ENCODE assay signal across 34 cellular contexts in genomic region chr9:8806150-8806549, GRCh38.
DNase-seq lines count a peak whose midpoint lies in the region; ATAC-seq, FAIRE-seq and TF ChIP-seq lines count a peak whose summit lies in the region.
"Had no signal": no experiment of that assay in that cellular context is flagged by ENCODE, and none has a peak within 500 bp of the region (broad histone marks: within the 10 kb centered on the region; RNA-seq: fewer than 3 reads in every experiment).

No MANE protein-coding gene starts in this region.

- no peaks in the 10 kb centered on the region for H3K79me1 ChIP-seq in IMR-90 (ENCODE audit: low read depth in 1 of 2, low read length in 2 of 2)

- H3K4me3 Mint-ChIP-seq in stimulated activated effector memory CD8-positive, alpha-beta T cell treated with anti-CD3 and anti-CD28 coated beads, Interleukin-12 subunit alpha, Interleukin-12 subunit beta, amount 100 ng/mL, for 72 hours, result no peak overlapping the region
- H3K4me3 Mint-ChIP-seq: B cell; CD14-positive monocyte; CD4-positive, alpha-beta memory T cell; CD4-positive, alpha-beta T cell; CD4-positive, CD25-positive, alpha-beta regulatory T cell; CD8-positive, alpha-beta memory T cell; CD8-positive, alpha-beta T cell had no signal

- no peak overlapping the region for H3K4ac ChIP-seq in IMR-90 (ENCODE audit: low read depth, low read length)

- FAIRE-seq in HepG2 (lab: Jason Lieb, UNC), result no peak
- no peak for FAIRE-seq in A549 (lab: Jason Lieb, UNC)
- FAIRE-seq: A204.1, D721Med had no signal

- DNase-seq in HepG2 (ENCODE audit: low spot score), result no peak
- DNase-seq in right lobe of liver, result no peak
- DNase-seq in A549 (ENCODE audit: low read depth in 1 of 2, low spot score in 1 of 2), result no peak
- DNase-seq in IMR-90, result no peak
- DNase-seq in LoVo (ENCODE audit: low spot score), result no peak
- no peak for DNase-seq in stimulated activated effector memory CD8-positive, alpha-beta T cell treated with anti-CD3 and anti-CD28 coated beads, Interleukin-12 subunit alpha, Interleukin-12 subunit beta, amount 100 ng/mL, for 72 hours (ENCODE audit: low spot score in 2 of 2)
- DNase-seq: 8988T; ACHN; AML-193; BE2C; C1 segment of cervical spinal cord; Caco-2; Calu3; CD4-positive, alpha-beta memory T cell; CD4-positive, alpha-beta T cell; CD4-positive, CD25-positive, alpha-beta regulatory T cell; CD8-positive, alpha-beta memory T cell; CD8-positive, alpha-beta T cell; COR-L47; DMS 273 treated with DMSO at 0.1 percent for 48 hours; DMS153; DMS53; DMS79; DMS79 treated with DMSO at 0.1 percent for 48 hours; DND-41; EL had no signal

- TF ChIP-seq RAD21 in HepG2 (CRISPR knock-in tag; IDR thresholded peaks at IDR 0.05) (no peak), A549 (conservative IDR thresholded peaks at IDR 0.05 in 1 of 2, IDR thresholded peaks at IDR 0.05 in 1 of 2) (no peak), IMR-90 (IDR thresholded peaks at IDR 0.05; ENCODE audit: low read length) (no peak)

- dilution Hi-C loops in IMR-90 (cut with HindIII; ENCODE audit: low sequenced_read_pairs, unreplicated experiment), result no loop called here

- H3K27ac Mint-ChIP-seq in stimulated activated effector memory CD8-positive, alpha-beta T cell treated with anti-CD3 and anti-CD28 coated beads, Interleukin-12 subunit alpha, Interleukin-12 subunit beta, amount 100 ng/mL, for 72 hours, result no peak overlapping the region
- H3K27ac Mint-ChIP-seq: B cell; CD14-positive monocyte; CD4-positive, alpha-beta memory T cell; CD4-positive, alpha-beta T cell; CD4-positive, CD25-positive, alpha-beta regulatory T cell; CD8-positive, alpha-beta memory T cell; CD8-positive, alpha-beta T cell had no signal

- in situ Hi-C loops in HepG2 (cut with HindIII; ENCODE audit: extremely low pct_ligation_motif_present, low pct_unique_long_range_greater_than_20kb), result no loop called here
- in situ Hi-C loops in IMR-90 (cut with MboI; ENCODE audit: low sequenced_read_pairs), result no loop called here

- H3K56ac ChIP-seq in IMR-90 (ENCODE audit: extremely low read depth, insufficient read depth, low read length), result no peak overlapping the region

- no peak overlapping the region for H2BK120ac ChIP-seq in IMR-90 (ENCODE audit: low read depth, low read length)

- no peak overlapping the region for H2AK9ac ChIP-seq in IMR-90 (replicated peaks; ENCODE audit: low read depth, low read length, poor library complexity)

- no peak overlapping the region for H3K27ac ChIP-seq in HepG2 (ENCODE audit: extremely low read length, insufficient read depth, low read length)
- no peak overlapping the region for H3K27ac ChIP-seq in right lobe of liver
- no peak overlapping the region for H3K27ac ChIP-seq in A549
- no peak overlapping the region for H3K27ac ChIP-seq in IMR-90 (ENCODE audit: insufficient read depth, low read length)
- H3K27ac ChIP-seq: 22Rv1; BLaER1; BLaER1 treated with 17β-estradiol and CSF1 and Interleukin-3, amounts not matched to agents 10 nM and 100 nM; C4-2B had no signal

- no peak overlapping the region for H4K5ac ChIP-seq in IMR-90 (ENCODE audit: low read depth, low read length)

- H3K27me3 ChIP-seq in HepG2 (ENCODE audit: control insufficient read depth in 1 of 2, insufficient read depth in 2 of 2, low read length in 2 of 2), result no peaks in the 10 kb centered on the region
- H3K27me3 ChIP-seq in right lobe of liver, result no peaks in the 10 kb centered on the region
- no peaks in the 10 kb centered on the region for H3K27me3 ChIP-seq in IMR-90 (ENCODE audit: control insufficient read depth, insufficient read depth, low read length)
- H3K27me3 ChIP-seq: BE2C; BLaER1; BLaER1 treated with 17β-estradiol and CSF1 and Interleukin-3, amounts not matched to agents 10 nM and 100 nM had no signal

- no TSS peak for BruUV-seq in HepG2 (replicated peaks; lab: Mats Ljungman, UMichigan)
- BruUV-seq in IMR-90 (replicated peaks; lab: Mats Ljungman, UMichigan), result no TSS peak

- H3K9ac ChIP-seq in HepG2 (ENCODE audit: insufficient read depth, low read depth, low read length) (no peak overlapping the region), IMR-90 (ENCODE audit: low read depth, low read length) (no peak overlapping the region)
- H3K9ac ChIP-seq: BLaER1; BLaER1 treated with 17β-estradiol and CSF1 and Interleukin-3, amounts not matched to agents 10 nM and 100 nM had no signal

- intact Hi-C loops in HepG2 (cut with micrococcal nuclease; ENCODE audit: unreplicated experiment) (no loop called here), right lobe of liver (cut with DNase I) (no loop called here), IMR-90 (cut with micrococcal nuclease) (no loop called here)

- H3K18ac ChIP-seq in IMR-90 (ENCODE audit: low read depth, low read length), result no peak overlapping the region

- no peaks in the 10 kb centered on the region for H3K79me2 ChIP-seq in HepG2 (ENCODE audit: insufficient read depth, low read length)

- ATAC-seq in HepG2 (no peak), right lobe of liver (no peak), A549 (no peak), IMR-90 (ENCODE audit: low read depth) (no peak)
- no peak for ATAC-seq in stimulated activated effector memory CD8-positive, alpha-beta T cell treated with anti-CD3 and anti-CD28 coated beads, Interleukin-12 subunit alpha, Interleukin-12 subunit beta, amount 100 ng/mL, for 72 hours
- ATAC-seq: CD8-positive, alpha-beta T cell had no signal

- H3K14ac ChIP-seq in IMR-90 (replicated peaks; ENCODE audit: low read depth, low read length), result no peak overlapping the region

- H2AFZ ChIP-seq in HepG2 (ENCODE audit: low read length) (no peak overlapping the region), IMR-90 (replicated peaks; ENCODE audit: low read length, poor library complexity) (no peak overlapping the region)

- TF ChIP-seq CTCF in HepG2 (CRISPR knock-in tag; IDR thresholded peaks at IDR 0.05) (no peak), right lobe of liver (IDR thresholded peaks at IDR 0.05) (no peak), A549 (IDR thresholded peaks at IDR 0.05) (no peak), IMR-90 (conservative IDR thresholded peaks at IDR 0.05; ENCODE audit: low read depth, low read length) (no peak)

- no peak overlapping the region for H2AK5ac ChIP-seq in IMR-90 (ENCODE audit: low read depth, low read length)

- no peaks in the 10 kb centered on the region for H3K4me1 ChIP-seq in HepG2 (ENCODE audit: insufficient read depth, low read length)
- no peaks in the 10 kb centered on the region for H3K4me1 ChIP-seq in right lobe of liver
- H3K4me1 ChIP-seq in A549, result no peaks in the 10 kb centered on the region
- H3K4me1 ChIP-seq in IMR-90 (ENCODE audit: control insufficient read depth, insufficient read depth, low read length), result no peaks in the 10 kb centered on the region
- H3K4me1 ChIP-seq: BE2C; BLaER1; BLaER1 treated with 17β-estradiol and CSF1 and Interleukin-3, amounts not matched to agents 10 nM and 100 nM had no signal

- H3K4me2 ChIP-seq in HepG2 (ENCODE audit: low read depth, low read length) (no peak overlapping the region), A549 (no peak overlapping the region), IMR-90 (ENCODE audit: low read depth, low read length) (no peak overlapping the region)
- H3K4me2 ChIP-seq: BLaER1; BLaER1 treated with 17β-estradiol and CSF1 and Interleukin-3, amounts not matched to agents 10 nM and 100 nM had no signal

- CTCF ChIA-PET in HepG2 (lab: Yijun Ruan, JAX; ENCODE audit: low intra/inter-chr PET ratio, low total read pairs) (no interaction called here), A549 (lab: Yijun Ruan, JAX) (no interaction called here), IMR-90 (lab: Yijun Ruan, JAX) (interaction anchor here (0.6 kb wide), 1 partner anchor 25 kb away, joined by 5 read pairs; no protein-coding TSS in a partner anchor)

- no peak overlapping the region for H4K91ac ChIP-seq in IMR-90 (ENCODE audit: insufficient read depth, low read depth, low read length)

- H2BK20ac ChIP-seq in IMR-90 (ENCODE audit: low read depth, low read length), result no peak overlapping the region

- no peak overlapping the region for H2BK5ac ChIP-seq in IMR-90 (ENCODE audit: low read depth, low read length, poor library complexity, severe bottlenecking)

- no peaks in the 10 kb centered on the region for H3K9me1 ChIP-seq in IMR-90 (ENCODE audit: insufficient read depth, low read length)

- no peaks in the 10 kb centered on the region for H3K9me3 ChIP-seq in HepG2 (ENCODE audit: low read length)
- no peaks in the 10 kb centered on the region for H3K9me3 ChIP-seq in right lobe of liver
- H3K9me3 ChIP-seq in A549, result no peaks in the 10 kb centered on the region
- peaks cover 4% of the 10 kb centered on the region; the same call in 1 of the 2 replicates for H3K9me3 ChIP-seq in IMR-90 (ENCODE audit: control insufficient read depth, insufficient read depth, low read length)
- H3K9me3 ChIP-seq: BE2C; BLaER1; BLaER1 treated with 17β-estradiol and CSF1 and Interleukin-3, amounts not matched to agents 10 nM and 100 nM; Caco-2 had no signal

- WGBS in HepG2 (ENCODE audit: low lambda C conversion rate), result 0% methylated on average over 2 of the region's 2 CpGs
- WGBS in right lobe of liver (ENCODE audit: insufficient coverage, low coverage, low lambda C conversion rate, missing lambda C conversion rate), result 80% methylated on average over 2 of the region's 2 CpGs
- WGBS in A549 (ENCODE audit: missing lambda C conversion rate), result 7% methylated on average over 2 of the region's 2 CpGs
- WGBS in IMR-90 (ENCODE audit: extremely low coverage in 2 of 2, insufficient read length in 1 of 2), 2 experiments, result no CpG with 5 or more reads among the region's 2 CpGs

- POLR2A ChIA-PET in HepG2 (lab: Yijun Ruan, JAX) (no interaction called here), A549 (lab: Yijun Ruan, JAX) (no interaction called here), IMR-90 (lab: Charles Lee; ENCODE audit: unreplicated experiment) (no interaction called here)

- no peak overlapping the region for H3K4me3 ChIP-seq in HepG2 (replicated peaks in 1 of 3; ENCODE audit: insufficient read depth in 1 of 3, low read depth in 2 of 3, low read length in 3 of 3)
- H3K4me3 ChIP-seq in right lobe of liver, result no peak overlapping the region
- no peak overlapping the region for H3K4me3 ChIP-seq in A549
- H3K4me3 ChIP-seq in IMR-90 (ENCODE audit: insufficient read depth, low read depth, low read length), result no peak overlapping the region
- H3K4me3 ChIP-seq: BLaER1; BLaER1 treated with 17β-estradiol and CSF1 and Interleukin-3, amounts not matched to agents 10 nM and 100 nM had no signal

- H3K4me1 Mint-ChIP-seq in stimulated activated effector memory CD8-positive, alpha-beta T cell treated with anti-CD3 and anti-CD28 coated beads, Interleukin-12 subunit alpha, Interleukin-12 subunit beta, amount 100 ng/mL, for 72 hours, result no peaks in the 10 kb centered on the region
- H3K4me1 Mint-ChIP-seq: B cell; CD14-positive monocyte; CD4-positive, alpha-beta memory T cell; CD4-positive, CD25-positive, alpha-beta regulatory T cell; CD8-positive, alpha-beta memory T cell had no signal

- TF ChIP-seq POLR2A in HepG2 (IDR thresholded peaks at IDR 0.05; ENCODE audit: insufficient read depth in 1 of 2, low read depth in 2 of 2, low read length in 2 of 2) (no peak), right lobe of liver (IDR thresholded peaks at IDR 0.05) (no peak), A549 (IDR thresholded peaks at IDR 0.05; ENCODE audit: low read length) (no peak), IMR-90 (IDR thresholded peaks at IDR 0.05; ENCODE audit: low read depth, low read length) (no peak)

- TF ChIP-seq EP300 in HepG2 (IDR thresholded peaks at IDR 0.05; ENCODE audit: low read depth in 2 of 2, low read length in 2 of 2) (no peak), HepG2 (CRISPR knock-in tag; IDR thresholded peaks at IDR 0.05; ENCODE audit: borderline replicate concordance) (no peak), A549 (IDR thresholded peaks at IDR 0.05) (no peak)

- H2BK15ac ChIP-seq in IMR-90 (ENCODE audit: low read depth, low read length), result no peak overlapping the region

- no peaks in the 10 kb centered on the region for H3K36me3 ChIP-seq in HepG2 (replicated peaks in 1 of 2; ENCODE audit: control insufficient read depth in 1 of 2, insufficient read depth in 2 of 2, low read length in 2 of 2)
- H3K36me3 ChIP-seq in right lobe of liver, result no peaks in the 10 kb centered on the region
- no peaks in the 10 kb centered on the region for H3K36me3 ChIP-seq in IMR-90 (ENCODE audit: control insufficient read depth, insufficient read depth, low read length)
- H3K36me3 ChIP-seq: BE2C; BLaER1; BLaER1 treated with 17β-estradiol and CSF1 and Interleukin-3, amounts not matched to agents 10 nM and 100 nM had no signal

- no peak overlapping the region for H4K8ac ChIP-seq in IMR-90 (ENCODE audit: low read depth in 2 of 2, low read length in 2 of 2)

- no peaks in the 10 kb centered on the region for H3K36me3 Mint-ChIP-seq in stimulated activated effector memory CD8-positive, alpha-beta T cell treated with anti-CD3 and anti-CD28 coated beads, Interleukin-12 subunit alpha, Interleukin-12 subunit beta, amount 100 ng/mL, for 72 hours
- H3K36me3 Mint-ChIP-seq: CD14-positive monocyte; CD4-positive, alpha-beta memory T cell; CD4-positive, CD25-positive, alpha-beta regulatory T cell; CD8-positive, alpha-beta memory T cell; CD8-positive, alpha-beta T cell had no signal

- no peaks in the 10 kb centered on the region for H3K9me3 Mint-ChIP-seq in stimulated activated effector memory CD8-positive, alpha-beta T cell treated with anti-CD3 and anti-CD28 coated beads, Interleukin-12 subunit alpha, Interleukin-12 subunit beta, amount 100 ng/mL, for 72 hours
- H3K9me3 Mint-ChIP-seq: CD4-positive, alpha-beta T cell; CD8-positive, alpha-beta memory T cell; CD8-positive, alpha-beta T cell had no signal

- H3K23ac ChIP-seq in IMR-90 (ENCODE audit: low read depth, low read length), result no peak overlapping the region

- no peaks in the 10 kb centered on the region for H4K20me1 ChIP-seq in HepG2 (ENCODE audit: insufficient read depth, low read length)
- no peaks in the 10 kb centered on the region for H4K20me1 ChIP-seq in IMR-90 (ENCODE audit: insufficient read depth, low read length)
- H4K20me1 ChIP-seq: BLaER1; BLaER1 treated with 17β-estradiol and CSF1 and Interleukin-3, amounts not matched to agents 10 nM and 100 nM had no signal

Comparison
In these comparisons a context has a peak if more than half of its experiments do, and no peak if none do; other contexts are left out.
1. Of the 38 proteins assayed by ChIP-seq in both HepG2 and A549: peak only in HepG2: none; only in A549: none; in both: MAFK; in neither: 37.